In genomic region chr18:61683856-61684255, GRCh38 we compare ENCODE assay signal across 14 cellular contexts.
"Had no signal": no experiment of that assay in that cellular context is flagged by ENCODE, and none has a peak within 500 bp of the region (broad histone marks: within the 10 kb centered on the region; RNA-seq: fewer than 3 reads in every experiment).

No MANE protein-coding gene starts in this region.

- DNase-seq: colonic mucosa; cortex of kidney; effector memory CD4-positive, alpha-beta T cell; foreskin keratinocyte; heart left ventricle; left cardiac atrium; left lung; left ventricle myocardium superior; lower lobe of right lung; mucosa of descending colon; naive B cell had no signal

- H3K79me2 ChIP-seq: hepatocyte had no signal

- H3K27ac ChIP-seq: colonic mucosa, esophagus muscularis mucosa, foreskin keratinocyte, gastroesophageal sphincter, heart left ventricle, hepatocyte, left lung, lower lobe of right lung had no signal

- H3K36me3 ChIP-seq: colonic mucosa, esophagus muscularis mucosa, gastroesophageal sphincter, heart left ventricle, left lung, lower lobe of right lung had no signal

- H3K4me3 ChIP-seq: colonic mucosa, esophagus muscularis mucosa, gastroesophageal sphincter, heart left ventricle, hepatocyte, left lung, lower lobe of right lung, mucosa of descending colon had no signal

- H3K27me3 ChIP-seq: colonic mucosa, esophagus muscularis mucosa, foreskin keratinocyte, gastroesophageal sphincter, heart left ventricle, hepatocyte, left lung had no signal

- H3K4me2 ChIP-seq: hepatocyte had no signal

- H3K4me1 ChIP-seq: colonic mucosa, esophagus muscularis mucosa, foreskin keratinocyte, gastroesophageal sphincter, heart left ventricle, left lung, lower lobe of right lung had no signal
